ENCODE assay signal across 1 cellular context in genomic region chr10:14592566-14592965, GRCh38.
TF ChIP-seq lines count a peak whose summit lies in the region.

No MANE protein-coding gene starts in this region.

TF ChIP-seq in GM12878, 131 proteins besides CTCF, POLR2A, EP300 and RAD21:
- TF ChIP-seq KDM1A (IDR thresholded peaks at IDR 0.05; ENCODE audit: borderline replicate concordance) (no peak), CBX5 (IDR thresholded peaks at IDR 0.05; ENCODE audit: low read depth) (no peak), SMC3 (IDR thresholded peaks at IDR 0.05; ENCODE audit: borderline replicate concordance, low read length) (no peak), STAT3 (IDR thresholded peaks at IDR 0.05; ENCODE audit: low read depth, low read length) (no peak)
TF ChIP-seq in GM12878: peak in this region for 0.
